Comparison of ENCODE assay signal across 26 cellular contexts in the genomic region with DNA sequence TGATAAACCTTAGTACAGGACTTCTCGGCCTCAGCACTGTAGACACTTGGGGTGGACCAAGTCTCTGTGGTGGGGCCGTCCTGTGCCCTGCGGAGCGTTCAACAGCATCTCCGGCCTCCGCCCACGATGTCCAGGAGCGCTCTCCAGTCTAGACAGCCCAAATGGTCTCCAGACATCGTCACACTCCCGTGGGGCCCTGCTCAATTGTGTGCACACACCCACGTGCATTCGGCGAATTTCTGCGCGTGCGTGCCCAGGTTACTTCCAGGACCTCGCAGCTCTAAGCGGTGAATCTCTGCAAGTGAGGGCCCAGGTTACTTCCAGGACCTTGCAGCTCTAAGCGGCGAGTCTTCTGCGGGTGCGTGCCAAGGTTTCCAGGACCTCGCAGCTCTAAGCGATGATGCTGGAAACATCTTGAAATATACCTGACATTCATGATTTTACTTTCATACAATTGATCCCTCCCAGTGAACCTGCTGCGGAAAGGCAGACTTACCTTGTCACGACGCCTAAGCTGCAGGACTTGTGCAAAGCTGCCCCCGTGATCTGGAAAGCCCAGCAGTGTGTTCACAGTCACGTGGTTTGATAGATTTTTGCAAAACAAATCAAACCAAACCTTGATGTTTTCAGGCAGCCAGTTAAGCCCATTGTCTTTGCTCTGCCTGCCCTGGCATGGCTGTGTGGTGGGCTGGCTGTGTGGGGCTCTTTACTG. TPM values are rescaled to one million over a fixed set of nuclear protein-coding genes. Genes with fewer than 3 reads are reported as not detected.
"Had no signal": no experiment of that assay in that cellular context is flagged by ENCODE, and none has a peak within 500 bp of the region (broad histone marks: within the 10 kb centered on the region; RNA-seq: fewer than 3 reads in every experiment).

No MANE protein-coding gene starts in this region.

- H3K27me3 Mint-ChIP-seq: activated CD8-positive, alpha-beta memory T cell treated with anti-CD3 and anti-CD28 coated beads, Interleukin-2, amount 10 ng/mL, durations not matched to agents 7 days and 5 days had no signal

- FAIRE-seq: endothelial cell of umbilical vein had no signal

- DNase-seq: activated CD4-positive, alpha-beta T cell treated with anti-CD3 and anti-CD28 coated beads, Interleukin-2, amount 50 U/mL, for 48 hours; activated CD8-positive, alpha-beta memory T cell treated with anti-CD3 and anti-CD28 coated beads, Interleukin-2, amount 10 ng/mL, durations not matched to agents 7 days and 5 days; activated T-cell treated with anti-CD3 and anti-CD28 coated beads, Interleukin-2, amount 50 U/mL, for 24 hours; adrenal gland; central memory CD4-positive, alpha-beta T cell; effector CD4-positive, alpha-beta T cell; esophagus squamous epithelium; glutamatergic neuron; hypothalamus; ovary; stimulated activated CD4-positive, alpha-beta T cell treated with anti-CD3 and anti-CD28 coated beads, Interleukin-15, amount 100 ng/mL, for 24 hours; stimulated activated CD4-positive, alpha-beta T cell treated with anti-CD3 and anti-CD28 coated beads, Interleukin-4, amount 100 ng/mL, for 1 hour; stimulated activated naive CD4-positive, alpha-beta T cell; tibial artery had no signal

- H3K36me3 Mint-ChIP-seq: activated CD8-positive, alpha-beta memory T cell treated with anti-CD3 and anti-CD28 coated beads, Interleukin-2, amount 10 ng/mL, durations not matched to agents 7 days and 5 days; activated naive CD4-positive, alpha-beta T cell treated with anti-CD3 and anti-CD28 coated beads, Interleukin-2, amount 50 U/mL, for 24 hours had no signal

- H3K27ac Mint-ChIP-seq: activated CD8-positive, alpha-beta memory T cell treated with anti-CD3 and anti-CD28 coated beads, Interleukin-2, amount 10 ng/mL, durations not matched to agents 7 days and 5 days; activated naive CD4-positive, alpha-beta T cell treated with anti-CD3 and anti-CD28 coated beads, Interleukin-2, amount 50 U/mL, for 24 hours; activated T-cell treated with anti-CD3 and anti-CD28 coated beads, Interleukin-2, amount 50 U/mL, for 24 hours had no signal

- H3K36me3 ChIP-seq: adrenal gland, esophagus squamous epithelium, ovary, tibial artery had no signal

- H3K9me3 ChIP-seq: adrenal gland, esophagus squamous epithelium, ovary had no signal

- H3K4me1 Mint-ChIP-seq: activated CD8-positive, alpha-beta memory T cell treated with anti-CD3 and anti-CD28 coated beads, Interleukin-2, amount 10 ng/mL, durations not matched to agents 7 days and 5 days; activated naive CD4-positive, alpha-beta T cell treated with anti-CD3 and anti-CD28 coated beads, Interleukin-2, amount 50 U/mL, for 24 hours had no signal

- H3K4me1 ChIP-seq: esophagus squamous epithelium, tibial artery had no signal

- H3K9me3 Mint-ChIP-seq: activated naive CD4-positive, alpha-beta T cell treated with anti-CD3 and anti-CD28 coated beads, Interleukin-2, amount 50 U/mL, for 24 hours; activated T-cell treated with anti-CD3 and anti-CD28 coated beads, Interleukin-2, amount 50 U/mL, for 24 hours had no signal

- H3K4me3 Mint-ChIP-seq: activated CD8-positive, alpha-beta memory T cell treated with anti-CD3 and anti-CD28 coated beads, Interleukin-2, amount 10 ng/mL, durations not matched to agents 7 days and 5 days; activated naive CD4-positive, alpha-beta T cell treated with anti-CD3 and anti-CD28 coated beads, Interleukin-2, amount 50 U/mL, for 24 hours; activated T-cell treated with anti-CD3 and anti-CD28 coated beads, Interleukin-2, amount 50 U/mL, for 24 hours had no signal

- ATAC-seq: activated CD8-positive, alpha-beta memory T cell treated with anti-CD3 and anti-CD28 coated beads, Interleukin-2, amount 10 ng/mL, durations not matched to agents 7 days and 5 days; SK-N-SH treated with all-trans-retinoic acid at 6 μM for 48 hours had no signal

- H3K27ac ChIP-seq: adrenal gland, coronary artery, esophagus squamous epithelium, ovary, tibial artery, VCaP had no signal

- H3K4me3 ChIP-seq: adrenal gland, coronary artery, esophagus squamous epithelium, ovary, tibial artery had no signal

RNA-seq across cellular contexts. Expression of gene OTOS, which starts 16.1 kb away (rescaled TPM):
- total RNA-seq: activated CD8-positive, alpha-beta memory T cell treated with anti-CD3 and anti-CD28 coated beads, Interleukin-2, amount 10 ng/mL, durations not matched to agents 7 days and 5 days; adrenal gland; endothelial cell of umbilical vein; esophagus squamous epithelium; fibroblast of villous mesenchyme; kidney epithelial cell; liver; mesenteric fat pad; ovary; subcutaneous adipose tissue; T-helper 1 cell treated with Interleukin-12 subunit alpha and Interleukin-12 subunit beta and Interleukin-4 antibody, amounts not matched to agents 30 ng/mL and 1 ng/mL, for 36 hours had no signal
- polyA plus RNA-seq: adrenal gland, endothelial cell of umbilical vein, liver, neural cell, ovary had no signal
